14 cellular contexts compared by ENCODE assay signal in the genomic region with DNA sequence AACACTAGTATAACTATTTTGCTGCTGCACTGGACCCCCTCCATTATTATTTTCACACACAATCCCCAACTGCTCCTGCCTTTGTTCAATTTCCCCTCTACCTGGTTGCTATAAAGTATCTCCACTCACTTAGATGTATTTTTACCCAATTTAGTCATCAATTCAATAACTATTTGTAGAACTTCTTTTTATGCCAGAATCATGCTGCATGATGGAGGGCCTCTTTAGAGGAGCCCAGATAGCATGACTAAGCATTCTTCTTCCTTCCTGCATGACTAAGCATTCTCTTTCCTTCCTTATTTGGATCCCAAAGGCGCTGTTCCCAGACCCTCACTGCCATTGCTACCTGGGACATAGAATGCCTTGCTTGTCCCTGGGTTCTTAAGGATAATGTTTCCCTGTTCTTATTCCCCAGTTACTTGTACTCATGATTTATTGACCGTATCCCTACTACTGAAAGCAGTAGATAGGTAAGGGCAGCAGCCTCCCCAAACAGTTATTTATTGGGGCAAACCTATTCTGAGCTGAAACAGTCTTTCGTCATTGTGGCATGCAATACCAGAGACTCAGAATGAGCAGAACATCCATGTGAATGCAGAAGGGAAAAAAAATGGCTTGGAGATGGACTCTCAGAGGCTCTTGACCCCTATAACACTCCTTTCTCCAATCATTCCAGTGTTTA.
DNase-seq lines count a peak whose midpoint lies in the region; ATAC-seq and TF ChIP-seq lines count a peak whose summit lies in the region.
"Had no signal": no experiment of that assay in that cellular context is flagged by ENCODE, and none has a peak within 500 bp of the region (broad histone marks: within the 10 kb centered on the region; RNA-seq: fewer than 3 reads in every experiment).

No MANE protein-coding gene starts in this region.

- no peak overlapping the region for H3K14ac ChIP-seq in H9 (ENCODE audit: insufficient read depth, low read length)

- ATAC-seq in foreskin keratinocyte: peak; percentile 32

- no peak overlapping the region for H4K91ac ChIP-seq in H9 (ENCODE audit: insufficient read length, low read depth, low read length)

- TF ChIP-seq CTCF in foreskin keratinocyte (conservative IDR thresholded peaks at IDR 0.05): no peak
- TF ChIP-seq CTCF in H9 (conservative IDR thresholded peaks at IDR 0.05): no peak

- H3K23me2 ChIP-seq in H9 (ENCODE audit: insufficient read length, low read depth, low read length, poor library complexity, severe bottlenecking): no peaks in the 10 kb centered on the region

- H3K9me3 Mint-ChIP-seq in H9: peaks cover 3 to 8% of the 10 kb centered on the region in 2 experiments; a peak in 4 of 5 replicates

- peak overlapping the region in 1 of 3 experiments; percentile 69; a peak in 2 of 7 replicates for H3K27ac Mint-ChIP-seq in H9
- H3K27ac Mint-ChIP-seq: activated CD4-positive, alpha-beta T cell treated with anti-CD3 and anti-CD28 coated beads for 36 hours had no signal

- H2BK15ac ChIP-seq in H9 (ENCODE audit: low read depth, low read length): no peak overlapping the region

- no peak overlapping the region for H3K4ac ChIP-seq in H9 (ENCODE audit: low read depth, low read length)

- H3T11ph ChIP-seq in H9 (ENCODE audit: low read length): no peak overlapping the region

- no peaks in the 10 kb centered on the region for H3K79me1 ChIP-seq in H9 (ENCODE audit: insufficient read depth, low read depth, low read length, poor library complexity, severe bottlenecking)

- H3K4me1 ChIP-seq in foreskin keratinocyte (no peaks in the 10 kb centered on the region), HAP-1 (no peaks in the 10 kb centered on the region; the same call in 1 of the 2 replicates), H9 (ENCODE audit: insufficient read depth, low read length) (no peaks in the 10 kb centered on the region)
- H3K4me1 ChIP-seq: esophagus muscularis mucosa had no signal

- H3K27me3 Mint-ChIP-seq in H9 (ENCODE audit: low read depth): peaks cover 16% of the 10 kb centered on the region

- H4K20me1 ChIP-seq in H9 (ENCODE audit: control insufficient read depth, insufficient read depth, insufficient read length): no peaks in the 10 kb centered on the region

- no peak overlapping the region for H2BK12ac ChIP-seq in H9 (ENCODE audit: insufficient read length, low read depth, low read length)

- peak; percentile 40 for DNase-seq in NCI-H2171 treated with DMSO at 0.1 percent for 48 hours (lab: John Stamatoyannopoulos, UW)
- DNase-seq in NCI-H2171 (lab: John Stamatoyannopoulos, UW): no peak
- DNase-seq in HT1080 (ENCODE audit: low read depth): peak; percentile 68
- peak; percentile 27 for DNase-seq in SKM-1 (lab: John Stamatoyannopoulos, UW; ENCODE audit: unreplicated experiment)
- DNase-seq in foreskin keratinocyte: no peak
- DNase-seq in HAP-1 (ENCODE audit: low spot score in 2 of 2): no peak
- DNase-seq in H9: no peak
- no peak for DNase-seq in NCI-H446 (lab: John Stamatoyannopoulos, UW)
- DNase-seq: activated CD4-positive, alpha-beta T cell treated with anti-CD3 and anti-CD28 coated beads for 36 hours; activated effector memory CD4-positive, alpha-beta T cell treated with anti-CD3 and anti-CD28 coated beads, Interleukin-2, amount 50 U/mL, for 16 hours; DMS153; midbrain; stimulated activated CD4-positive, alpha-beta T cell treated with anti-CD3 and anti-CD28 coated beads, Interleukin-1b, Interleukin-23, amount 100 ng/mL, for 48 hours had no signal

- H3K4me3 ChIP-seq in HAP-1: no peak overlapping the region
- H3K4me3 ChIP-seq: esophagus muscularis mucosa had no signal

- no peak overlapping the region for H3K4me3 Mint-ChIP-seq in H9
- H3K4me3 Mint-ChIP-seq: activated CD4-positive, alpha-beta T cell treated with anti-CD3 and anti-CD28 coated beads for 36 hours had no signal

- H3K36me3 ChIP-seq in HAP-1 (replicated peaks): no peaks in the 10 kb centered on the region
- H3K36me3 ChIP-seq: esophagus muscularis mucosa had no signal

- H3K18ac ChIP-seq in H9 (ENCODE audit: insufficient read length, low read depth, low read length): no peak overlapping the region

- no peaks in the 10 kb centered on the region for H3K9me3 ChIP-seq in HAP-1
- no peaks in the 10 kb centered on the region for H3K9me3 ChIP-seq in H9 (ENCODE audit: control insufficient read depth, low read depth, low read length)

- peaks cover 0 to 3% (median 2%) of the 10 kb centered on the region in 3 experiments; a peak in 4 of 7 replicates for H3K36me3 Mint-ChIP-seq in H9 (ENCODE audit: insufficient read depth in 1 of 3, low read depth in 3 of 3)

- H3K79me2 ChIP-seq in H9 (ENCODE audit: insufficient read depth, low read length): no peaks in the 10 kb centered on the region

- no peak overlapping the region for H2BK20ac ChIP-seq in H9 (ENCODE audit: low read depth, low read length, poor library complexity, severe bottlenecking)

- no peak overlapping the region for H2AFZ ChIP-seq in H9 (ENCODE audit: low read length)

- H3K56ac ChIP-seq in H9 (ENCODE audit: insufficient read length, low read depth, low read length): no peak overlapping the region

- no peak overlapping the region for H3K4me2 ChIP-seq in H9 (ENCODE audit: insufficient read depth, insufficient read length, low read length)

- no peak overlapping the region for H4K5ac ChIP-seq in H9 (ENCODE audit: insufficient read length, low read depth, low read length)

- no peak overlapping the region for H4K8ac ChIP-seq in H9 (replicated peaks; ENCODE audit: insufficient read length, low read depth, low read length)

- H3K27ac ChIP-seq in foreskin keratinocyte (no peak overlapping the region), H9 (ENCODE audit: insufficient read length, low read depth, low read length) (no peak overlapping the region)
- H3K27ac ChIP-seq: esophagus muscularis mucosa had no signal

- in situ Hi-C loops in HAP-1 (cut with MboI; ENCODE audit: low sequenced_read_pairs): no loop called here

- H3K23ac ChIP-seq in H9 (ENCODE audit: insufficient read length, low read depth, low read length): no peak overlapping the region

- no CpG with 5 or more reads among the region's 3 CpGs for whole genome bisulfite sequencing in H9 (ENCODE audit: extremely low coverage, insufficient read length, low lambda C conversion rate)

- H2AK5ac ChIP-seq in H9 (ENCODE audit: insufficient read length, low read length): no peak overlapping the region

- H3K4me1 Mint-ChIP-seq in H9: peaks cover 20 to 23% of the 10 kb centered on the region in 2 experiments

- H3K27me3 ChIP-seq in foreskin keratinocyte (no peaks in the 10 kb centered on the region), HAP-1 (ENCODE audit: low read depth) (no peaks in the 10 kb centered on the region), H9 (ENCODE audit: insufficient read depth, low read length) (no peaks in the 10 kb centered on the region)

- H3K9ac ChIP-seq in H9 (ENCODE audit: extremely low read depth, insufficient read length, low read length): no peak overlapping the region

- H2BK120ac ChIP-seq in H9 (ENCODE audit: low read depth, low read length, poor library complexity, severe bottlenecking): no peak overlapping the region

- H2BK5ac ChIP-seq in H9 (ENCODE audit: insufficient read length, low read length): no peak overlapping the region

Comparison
In these comparisons a context has a peak if more than half of its experiments do, and no peak if none do; other contexts are left out.
1. DNase-seq: peak in NCI-H2171 treated with DMSO at 0.1 percent for 48 hours (single experiment), HT1080 (single experiment) and SKM-1 (single experiment); none in NCI-H2171 (single experiment), foreskin keratinocyte (0 of 2), HAP-1 (0 of 2), H9 (single experiment) and NCI-H446 (0 of 2).